ENCODE assay signal across 8 cellular contexts in genomic region chr2:18520605-18521031, GRCh38. TPM values are rescaled to one million over a fixed set of nuclear protein-coding genes. Genes with fewer than 3 reads are reported as not detected.
DNase-seq lines count a peak whose midpoint lies in the region; ATAC-seq and TF ChIP-seq lines count a peak whose summit lies in the region.

No MANE protein-coding gene starts in this region.

- peak; percentile 87 for DNase-seq in AG20443 (ENCODE audit: low spot score)
- DNase-seq in NCI-H460 (ENCODE audit: extremely low read depth, low read depth) = peak; percentile 79
- peak; percentile 73 for DNase-seq in activated CD4-positive, alpha-beta T cell treated with anti-CD3 and anti-CD28 coated beads, Interleukin-2, amount 10 ng/mL, durations not matched to agents 7 days and 5 days
- DNase-seq in coronary artery (ENCODE audit: low spot score) = peak; percentile 90
- peak; percentile 40 to 72 for DNase-seq in stimulated activated CD4-positive, alpha-beta T cell treated with anti-CD3 and anti-CD28 coated beads, Interleukin-4, amount 100 ng/mL, for 48 hours (ENCODE audit: low read depth in 2 of 2)

- peak; percentile 79 for ATAC-seq in GM18909 (IDR thresholded peaks at IDR 0.05; ENCODE audit: poor library complexity, unreplicated experiment)
- ATAC-seq in HG03196 (IDR thresholded peaks at IDR 0.05; ENCODE audit: unreplicated experiment) = peak; percentile 76

- no peaks in the 10 kb centered on the region for H3K4me1 Mint-ChIP-seq in activated CD4-positive, alpha-beta T cell treated with anti-CD3 and anti-CD28 coated beads, Interleukin-2, amount 10 ng/mL, durations not matched to agents 7 days and 5 days

- H3K27me3 ChIP-seq in liver (ENCODE audit: control insufficient read depth in 4 of 4, insufficient read depth in 4 of 4, low read length in 3 of 4) = no peaks in the 10 kb centered on the region

- H3K9me3 Mint-ChIP-seq in activated CD4-positive, alpha-beta T cell treated with anti-CD3 and anti-CD28 coated beads, Interleukin-2, amount 10 ng/mL, durations not matched to agents 7 days and 5 days = no peaks in the 10 kb centered on the region

- H3K27ac Mint-ChIP-seq in activated CD4-positive, alpha-beta T cell treated with anti-CD3 and anti-CD28 coated beads, Interleukin-2, amount 10 ng/mL, durations not matched to agents 7 days and 5 days = no peak overlapping the region

- no peak overlapping the region for H3K9ac ChIP-seq in liver (ENCODE audit: low read depth in 1 of 2, low read length in 2 of 2)

- H3K4me1 ChIP-seq in liver (ENCODE audit: control insufficient read depth in 4 of 4, insufficient read depth in 4 of 4, low read length in 3 of 4) = peaks cover 3 to 24% (median 19%) of the 10 kb centered on the region in 4 donors

- peaks cover 5% of the 10 kb centered on the region for H3K27me3 Mint-ChIP-seq in activated CD4-positive, alpha-beta T cell treated with anti-CD3 and anti-CD28 coated beads, Interleukin-2, amount 10 ng/mL, durations not matched to agents 7 days and 5 days

- H3K4me3 ChIP-seq in coronary artery = no peak overlapping the region
- H3K4me3 ChIP-seq in liver (ENCODE audit: low read depth in 1 of 3, low read length in 3 of 3) = no peak overlapping the region

- peak; percentile 76 for TF ChIP-seq CTCF in coronary artery (IDR thresholded peaks at IDR 0.05)
- TF ChIP-seq CTCF in liver (IDR thresholded peaks at IDR 0.05; ENCODE audit: low read depth, low read length, missing input control) = peak; percentile 92

- H3K36me3 ChIP-seq in liver (ENCODE audit: control insufficient read depth in 4 of 4, insufficient read depth in 3 of 4, low read depth in 1 of 4, low read length in 3 of 4) = no peaks in the 10 kb centered on the region

- H3K36me3 Mint-ChIP-seq in activated CD4-positive, alpha-beta T cell treated with anti-CD3 and anti-CD28 coated beads, Interleukin-2, amount 10 ng/mL, durations not matched to agents 7 days and 5 days (ENCODE audit: low read depth) = no peaks in the 10 kb centered on the region

- H3K27ac ChIP-seq in coronary artery (peak overlapping the region; percentile 6 to 73), liver (ENCODE audit: low read depth in 1 of 2, low read length in 2 of 2) (no peak overlapping the region)

- 20% methylated on average over 5 of the region's 5 CpGs for WGBS in liver

- no peak overlapping the region for H3K4me3 Mint-ChIP-seq in activated CD4-positive, alpha-beta T cell treated with anti-CD3 and anti-CD28 coated beads, Interleukin-2, amount 10 ng/mL, durations not matched to agents 7 days and 5 days

- POLR2A ChIA-PET in activated CD4-positive, alpha-beta T cell treated with anti-CD3 and anti-CD28 coated beads, Interleukin-2, amount 10 ng/mL, durations not matched to agents 7 days and 5 days (lab: Charles Lee) = no interaction called here

- TF ChIP-seq RAD21 in liver (IDR thresholded peaks at IDR 0.05) = peak; percentile 98 to 99

- CTCF ChIA-PET in activated CD4-positive, alpha-beta T cell treated with anti-CD3 and anti-CD28 coated beads, Interleukin-2, amount 10 ng/mL, durations not matched to agents 7 days and 5 days (lab: Charles Lee) = interaction anchor here (0.6 kb wide), 1 partner anchor 1345 kb away, joined by 4 read pairs; no protein-coding TSS in a partner anchor

- H3K9me3 ChIP-seq in liver (ENCODE audit: control insufficient read depth in 4 of 4, low read length in 3 of 4) = no peaks in the 10 kb centered on the region

TF ChIP-seq in liver, 16 proteins besides CTCF, POLR2A, EP300 and RAD21:
- TF ChIP-seq GABPA (IDR thresholded peaks at IDR 0.05 in 1 of 2, conservative IDR thresholded peaks at IDR 0.05 in 1 of 2) (no peak), HNF4G (IDR thresholded peaks at IDR 0.05) (no peak), ATF3 (IDR thresholded peaks at IDR 0.05) (no peak), RXRA (IDR thresholded peaks at IDR 0.05) (no peak), FOXA1 (IDR thresholded peaks at IDR 0.05) (no peak), FOXA2 (IDR thresholded peaks at IDR 0.05) (no peak), YY1 (IDR thresholded peaks at IDR 0.05) (no peak), NR2F2 (IDR thresholded peaks at IDR 0.05) (no peak), JUND (IDR thresholded peaks at IDR 0.05) (no peak), EGR1 (IDR thresholded peaks at IDR 0.05; ENCODE audit: low read depth in 2 of 2) (no peak), HNF4A (conservative IDR thresholded peaks at IDR 0.05) (no peak), SP1 (IDR thresholded peaks at IDR 0.05) (no peak), TAF1 (conservative IDR thresholded peaks at IDR 0.05) (no peak)
- TF ChIP-seq, protein P1, sequence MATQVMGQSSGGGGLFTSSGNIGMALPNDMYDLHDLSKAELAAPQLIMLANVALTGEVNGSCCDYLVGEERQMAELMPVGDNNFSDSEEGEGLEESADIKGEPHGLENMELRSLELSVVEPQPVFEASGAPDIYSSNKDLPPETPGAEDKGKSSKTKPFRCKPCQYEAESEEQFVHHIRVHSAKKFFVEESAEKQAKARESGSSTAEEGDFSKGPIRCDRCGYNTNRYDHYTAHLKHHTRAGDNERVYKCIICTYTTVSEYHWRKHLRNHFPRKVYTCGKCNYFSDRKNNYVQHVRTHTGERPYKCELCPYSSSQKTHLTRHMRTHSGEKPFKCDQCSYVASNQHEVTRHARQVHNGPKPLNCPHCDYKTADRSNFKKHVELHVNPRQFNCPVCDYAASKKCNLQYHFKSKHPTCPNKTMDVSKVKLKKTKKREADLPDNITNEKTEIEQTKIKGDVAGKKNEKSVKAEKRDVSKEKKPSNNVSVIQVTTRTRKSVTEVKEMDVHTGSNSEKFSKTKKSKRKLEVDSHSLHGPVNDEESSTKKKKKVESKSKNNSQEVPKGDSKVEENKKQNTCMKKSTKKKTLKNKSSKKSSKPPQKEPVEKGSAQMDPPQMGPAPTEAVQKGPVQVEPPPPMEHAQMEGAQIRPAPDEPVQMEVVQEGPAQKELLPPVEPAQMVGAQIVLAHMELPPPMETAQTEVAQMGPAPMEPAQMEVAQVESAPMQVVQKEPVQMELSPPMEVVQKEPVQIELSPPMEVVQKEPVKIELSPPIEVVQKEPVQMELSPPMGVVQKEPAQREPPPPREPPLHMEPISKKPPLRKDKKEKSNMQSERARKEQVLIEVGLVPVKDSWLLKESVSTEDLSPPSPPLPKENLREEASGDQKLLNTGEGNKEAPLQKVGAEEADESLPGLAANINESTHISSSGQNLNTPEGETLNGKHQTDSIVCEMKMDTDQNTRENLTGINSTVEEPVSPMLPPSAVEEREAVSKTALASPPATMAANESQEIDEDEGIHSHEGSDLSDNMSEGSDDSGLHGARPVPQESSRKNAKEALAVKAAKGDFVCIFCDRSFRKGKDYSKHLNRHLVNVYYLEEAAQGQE (IDR thresholded peaks at IDR 0.05) = no peak
- TF ChIP-seq, protein P2, sequence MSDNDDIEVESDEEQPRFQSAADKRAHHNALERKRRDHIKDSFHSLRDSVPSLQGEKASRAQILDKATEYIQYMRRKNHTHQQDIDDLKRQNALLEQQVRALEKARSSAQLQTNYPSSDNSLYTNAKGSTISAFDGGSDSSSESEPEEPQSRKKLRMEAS (IDR thresholded peaks at IDR 0.05) = no peak
- TF ChIP-seq, protein P3, sequence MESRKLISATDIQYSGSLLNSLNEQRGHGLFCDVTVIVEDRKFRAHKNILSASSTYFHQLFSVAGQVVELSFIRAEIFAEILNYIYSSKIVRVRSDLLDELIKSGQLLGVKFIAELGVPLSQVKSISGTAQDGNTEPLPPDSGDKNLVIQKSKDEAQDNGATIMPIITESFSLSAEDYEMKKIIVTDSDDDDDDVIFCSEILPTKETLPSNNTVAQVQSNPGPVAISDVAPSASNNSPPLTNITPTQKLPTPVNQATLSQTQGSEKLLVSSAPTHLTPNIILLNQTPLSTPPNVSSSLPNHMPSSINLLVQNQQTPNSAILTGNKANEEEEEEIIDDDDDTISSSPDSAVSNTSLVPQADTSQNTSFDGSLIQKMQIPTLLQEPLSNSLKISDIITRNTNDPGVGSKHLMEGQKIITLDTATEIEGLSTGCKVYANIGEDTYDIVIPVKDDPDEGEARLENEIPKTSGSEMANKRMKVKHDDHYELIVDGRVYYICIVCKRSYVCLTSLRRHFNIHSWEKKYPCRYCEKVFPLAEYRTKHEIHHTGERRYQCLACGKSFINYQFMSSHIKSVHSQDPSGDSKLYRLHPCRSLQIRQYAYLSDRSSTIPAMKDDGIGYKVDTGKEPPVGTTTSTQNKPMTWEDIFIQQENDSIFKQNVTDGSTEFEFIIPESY (IDR thresholded peaks at IDR 0.05) = no peak

RNA-seq across cellular contexts. Expression of gene RDH14, which starts 39.8 kb away (rescaled TPM):
- total RNA-seq in NCI-H460 (2014; rRNA removed; shearing (Covaris generic)) = 39.6 and 43.1 TPM in 2 replicates
- 34.9 and 50.9 TPM in 2 replicates for polyA plus RNA-seq in NCI-H460 (2014; cell fraction: nucleus; rRNA removed)
- 10 to 100 TPM; 13.3 to 15.2 TPM for total RNA-seq in activated CD4-positive, alpha-beta T cell treated with anti-CD3 and anti-CD28 coated beads, Interleukin-2, amount 10 ng/mL, durations not matched to agents 7 days and 5 days
- 10 to 100 TPM; 13.3 to 17.4 TPM for total RNA-seq in liver
- polyA plus RNA-seq in liver = 10 to 100 TPM; 13.7 to 23.9 TPM

Comparison
In these comparisons a context has a peak if more than half of its experiments do, and no peak if none do; other contexts are left out.
1. H3K27ac ChIP-seq: peak in coronary artery (2 of 2); none in liver (0 of 2).
2. Peak in every context shown above with its lines, with median percentiles within 50 percentile points of each other: DNase-seq.